ENCODE assay signal across 1 cellular context in genomic region chr3:100650651-100651611, GRCh38.
TF ChIP-seq lines count a peak whose summit lies in the region.

No MANE protein-coding gene starts in this region.

TF ChIP-seq in GM23338, 12 proteins besides CTCF, POLR2A, EP300 and RAD21 (continued from another document):
- no peak for TF ChIP-seq ZNF462 (CRISPR knock-in tag; IDR thresholded peaks at IDR 0.05)
TF ChIP-seq in GM23338: peak in this region for 0.
